Comparison of ENCODE assay signal across 1 cellular context in the genomic region with DNA sequence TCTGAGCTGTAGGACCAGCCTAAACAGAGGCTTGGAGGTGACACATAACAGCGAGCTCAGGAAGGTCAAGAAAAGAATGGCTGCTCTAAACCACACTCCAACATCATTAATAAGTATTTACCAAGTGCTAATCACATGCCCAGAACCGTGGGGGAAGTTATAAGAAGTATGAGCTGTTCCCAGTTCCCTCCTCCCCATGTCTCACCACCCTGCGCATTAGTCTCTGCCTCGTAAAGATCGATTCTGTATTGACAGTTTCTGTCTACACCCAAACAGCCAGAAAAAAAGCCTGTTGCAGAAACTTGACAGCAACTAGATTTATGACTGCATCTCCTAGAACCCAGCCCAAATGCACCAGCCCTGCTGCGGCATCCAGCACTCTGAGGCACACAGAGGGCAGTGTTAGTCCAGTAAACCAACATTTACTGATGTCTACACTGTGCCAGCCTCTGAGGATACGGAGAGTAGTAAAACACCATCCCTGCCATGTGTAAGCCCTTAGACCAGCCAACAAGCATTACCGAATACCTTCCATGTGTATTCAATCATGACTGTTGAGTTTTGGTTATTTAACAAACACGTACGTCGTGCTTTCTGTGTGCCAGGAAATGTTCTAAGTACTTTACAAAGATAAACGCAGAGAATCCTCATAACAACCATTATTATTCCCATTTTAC.
A peak's percentile ranks its signal among the peaks of the same experiment; 100 is the strongest.
TF ChIP-seq lines count a peak whose summit lies in the region.

No MANE protein-coding gene starts in this region.

TF ChIP-seq in K562, 482 proteins besides CTCF, POLR2A, EP300 and RAD21 (continued from another document):
- TF ChIP-seq PBX2 (CRISPR knock-in tag; IDR thresholded peaks at IDR 0.05; ENCODE audit: low read depth) = no peak
- peak; percentile 35; the same call in 1 of the 2 replicates for TF ChIP-seq PBX2 (tag; conservative IDR thresholded peaks at IDR 0.05; ENCODE audit: low read depth)
- TF ChIP-seq FIP1L1 (IDR thresholded peaks at IDR 0.05; ENCODE audit: low read depth, low read length, poor library complexity, severe bottlenecking) = no peak
- TF ChIP-seq RBM25 (IDR thresholded peaks at IDR 0.05; ENCODE audit: low read depth, low read length, severe bottlenecking) = peak; percentile 56
- peak; percentile 54 for TF ChIP-seq MEIS2 (IDR thresholded peaks at IDR 0.05; ENCODE audit: partially characterized antibody)
